ENCODE assay signal across 1 cellular context in genomic region chr3:166110102-166110501, GRCh38.
TF ChIP-seq lines count a peak whose summit lies in the region.

No MANE protein-coding gene starts in this region.

TF ChIP-seq in GM23338, 12 proteins besides CTCF, POLR2A, EP300 and RAD21 (continued from another document):
- TF ChIP-seq ZNF462 (CRISPR knock-in tag; IDR thresholded peaks at IDR 0.05): no peak
- no peak for TF ChIP-seq JUNB (IDR thresholded peaks at IDR 0.05; ENCODE audit: unreplicated experiment)
- TF ChIP-seq, protein P1, sequence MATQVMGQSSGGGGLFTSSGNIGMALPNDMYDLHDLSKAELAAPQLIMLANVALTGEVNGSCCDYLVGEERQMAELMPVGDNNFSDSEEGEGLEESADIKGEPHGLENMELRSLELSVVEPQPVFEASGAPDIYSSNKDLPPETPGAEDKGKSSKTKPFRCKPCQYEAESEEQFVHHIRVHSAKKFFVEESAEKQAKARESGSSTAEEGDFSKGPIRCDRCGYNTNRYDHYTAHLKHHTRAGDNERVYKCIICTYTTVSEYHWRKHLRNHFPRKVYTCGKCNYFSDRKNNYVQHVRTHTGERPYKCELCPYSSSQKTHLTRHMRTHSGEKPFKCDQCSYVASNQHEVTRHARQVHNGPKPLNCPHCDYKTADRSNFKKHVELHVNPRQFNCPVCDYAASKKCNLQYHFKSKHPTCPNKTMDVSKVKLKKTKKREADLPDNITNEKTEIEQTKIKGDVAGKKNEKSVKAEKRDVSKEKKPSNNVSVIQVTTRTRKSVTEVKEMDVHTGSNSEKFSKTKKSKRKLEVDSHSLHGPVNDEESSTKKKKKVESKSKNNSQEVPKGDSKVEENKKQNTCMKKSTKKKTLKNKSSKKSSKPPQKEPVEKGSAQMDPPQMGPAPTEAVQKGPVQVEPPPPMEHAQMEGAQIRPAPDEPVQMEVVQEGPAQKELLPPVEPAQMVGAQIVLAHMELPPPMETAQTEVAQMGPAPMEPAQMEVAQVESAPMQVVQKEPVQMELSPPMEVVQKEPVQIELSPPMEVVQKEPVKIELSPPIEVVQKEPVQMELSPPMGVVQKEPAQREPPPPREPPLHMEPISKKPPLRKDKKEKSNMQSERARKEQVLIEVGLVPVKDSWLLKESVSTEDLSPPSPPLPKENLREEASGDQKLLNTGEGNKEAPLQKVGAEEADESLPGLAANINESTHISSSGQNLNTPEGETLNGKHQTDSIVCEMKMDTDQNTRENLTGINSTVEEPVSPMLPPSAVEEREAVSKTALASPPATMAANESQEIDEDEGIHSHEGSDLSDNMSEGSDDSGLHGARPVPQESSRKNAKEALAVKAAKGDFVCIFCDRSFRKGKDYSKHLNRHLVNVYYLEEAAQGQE (IDR thresholded peaks at IDR 0.05; ENCODE audit: unreplicated experiment): no peak
- no peak for TF ChIP-seq ZNF114 (CRISPR knock-in tag; IDR thresholded peaks at IDR 0.05)
- no peak for TF ChIP-seq CREB1 (CRISPR knock-in tag; IDR thresholded peaks at IDR 0.05; ENCODE audit: low read depth)
- TF ChIP-seq, protein P2, sequence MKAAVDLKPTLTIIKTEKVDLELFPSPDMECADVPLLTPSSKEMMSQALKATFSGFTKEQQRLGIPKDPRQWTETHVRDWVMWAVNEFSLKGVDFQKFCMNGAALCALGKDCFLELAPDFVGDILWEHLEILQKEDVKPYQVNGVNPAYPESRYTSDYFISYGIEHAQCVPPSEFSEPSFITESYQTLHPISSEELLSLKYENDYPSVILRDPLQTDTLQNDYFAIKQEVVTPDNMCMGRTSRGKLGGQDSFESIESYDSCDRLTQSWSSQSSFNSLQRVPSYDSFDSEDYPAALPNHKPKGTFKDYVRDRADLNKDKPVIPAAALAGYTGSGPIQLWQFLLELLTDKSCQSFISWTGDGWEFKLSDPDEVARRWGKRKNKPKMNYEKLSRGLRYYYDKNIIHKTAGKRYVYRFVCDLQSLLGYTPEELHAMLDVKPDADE (IDR thresholded peaks at IDR 0.05): no peak
- TF ChIP-seq STAT1 (IDR thresholded peaks at IDR 0.05; ENCODE audit: unreplicated experiment): no peak
- TF ChIP-seq EZH2 (IDR thresholded peaks at IDR 0.05; ENCODE audit: low read depth, unreplicated experiment): no peak
- no peak for TF ChIP-seq ZNF331 (CRISPR knock-in tag; IDR thresholded peaks at IDR 0.05; ENCODE audit: low read depth)
- no peak for TF ChIP-seq NANOG (IDR thresholded peaks at IDR 0.05; ENCODE audit: borderline replicate concordance)
- no peak for TF ChIP-seq EZH2phosphoT487 (IDR thresholded peaks at IDR 0.05; ENCODE audit: unreplicated experiment)
